8 cellular contexts compared by ENCODE assay signal in genomic region chr6:132780770-132781371, GRCh38. TPM values are rescaled to one million over a fixed set of nuclear protein-coding genes. Genes with fewer than 3 reads are reported as not detected.
A peak's percentile ranks its signal among the peaks of the same experiment; 100 is the strongest.
DNase-seq lines count a peak whose midpoint lies in the region; ATAC-seq, FAIRE-seq and TF ChIP-seq lines count a peak whose summit lies in the region.

No MANE protein-coding gene starts in this region.

- no peaks in the 10 kb centered on the region for H3K9me2 ChIP-seq in neural cell (ENCODE audit: insufficient read depth, low read length)

- FAIRE-seq in HTR-8/SVneo (lab: Jason Lieb, UNC) (no peak), K562 (lab: Jason Lieb, UNC) (no peak)

- POLR2A ChIA-PET in K562 (lab: Yijun Ruan, JAX) = no interaction called here

- no peak overlapping the region for H3K27ac ChIP-seq in K562 (ENCODE audit: extremely low read depth, low read depth, low read length)
- H3K27ac ChIP-seq in neural cell (ENCODE audit: low read length) = no peak overlapping the region

- no peak overlapping the region for H3K9ac ChIP-seq in K562 (ENCODE audit: insufficient read depth in 1 of 2, low read depth in 2 of 2, low read length in 2 of 2)
- H3K9ac ChIP-seq in neural cell (ENCODE audit: low read length) = no peak overlapping the region

- no peak overlapping the region for H2AFZ ChIP-seq in K562 (ENCODE audit: low read depth, low read length)
- no peak overlapping the region for H2AFZ ChIP-seq in neural cell (ENCODE audit: low read depth, low read length)

- BruUV-seq in K562 (replicated peaks; lab: Mats Ljungman, UMichigan) = no TSS peak

- H3K36me3 ChIP-seq in K562 (ENCODE audit: control insufficient read depth, insufficient read depth, low read length) = peaks cover 88% of the 10 kb centered on the region
- no peaks in the 10 kb centered on the region for H3K36me3 ChIP-seq in neural cell (ENCODE audit: insufficient read depth, low read length)

- TF ChIP-seq RAD21 in K562 (CRISPR knock-in tag; conservative IDR thresholded peaks at IDR 0.05 in 1 of 2, IDR thresholded peaks at IDR 0.05 in 1 of 2) = peak in 1 of 2 experiments; percentile 3; a peak in 1 of 4 replicates
- TF ChIP-seq RAD21 in neural cell (conservative IDR thresholded peaks at IDR 0.05) = no peak

- no peaks in the 10 kb centered on the region for H3K27me3 ChIP-seq in K562 (ENCODE audit: control insufficient read depth in 2 of 2, insufficient read depth in 2 of 2, low read length in 2 of 2)
- no peaks in the 10 kb centered on the region for H3K27me3 ChIP-seq in neural cell (ENCODE audit: insufficient read depth, low read depth, low read length)

- WGBS in K562 (ENCODE audit: insufficient coverage, low coverage, missing lambda C conversion rate) = 76% methylated on average over 2 of the region's 2 CpGs

- TF ChIP-seq POLR2A in K562 (conservative IDR thresholded peaks at IDR 0.05) = no peak

- no peaks in the 10 kb centered on the region for H3F3A ChIP-seq in neural cell (ENCODE audit: insufficient read depth, low read length, poor library complexity, severe bottlenecking)

- intact Hi-C loops in K562 (cut with micrococcal nuclease) = no loop called here

- H3K9me3 ChIP-seq in K562 (replicated peaks; ENCODE audit: control insufficient read depth, insufficient read depth, low read depth, low read length) = no peaks in the 10 kb centered on the region
- H3K9me3 ChIP-seq in neural cell (ENCODE audit: low read length) = no peaks in the 10 kb centered on the region

- no peaks in the 10 kb centered on the region; a peak in 1 of 5 replicates for H3K4me1 ChIP-seq in K562 (replicated peaks in 1 of 2; ENCODE audit: control insufficient read depth in 2 of 2, insufficient read depth in 2 of 2, low read length in 2 of 2)

- H3K4me2 ChIP-seq in K562 (ENCODE audit: insufficient read depth, low read length) (no peak overlapping the region), neural cell (ENCODE audit: low read length) (no peak overlapping the region)

- H4K20me1 ChIP-seq in K562 (replicated peaks; ENCODE audit: control insufficient read depth, insufficient read depth, low read length) (no peaks in the 10 kb centered on the region), neural cell (ENCODE audit: insufficient read depth) (no peaks in the 10 kb centered on the region)

- H3K9me1 ChIP-seq in K562 (ENCODE audit: control insufficient read depth, insufficient read depth, low read length) = no peaks in the 10 kb centered on the region

- H3K4me3 ChIP-seq in K562 (no peak overlapping the region), neural cell (ENCODE audit: low read length) (no peak overlapping the region)

- peak; percentile 9 for DNase-seq in GM13977 (ENCODE audit: low spot score)
- peak; percentile 18 for DNase-seq in HTR-8/SVneo (ENCODE audit: insufficient read length, low spot score)
- DNase-seq in K562 (ENCODE audit: extremely low read depth in 1 of 4, low spot score in 3 of 4) = no peak

- peak; percentile 36 for TF ChIP-seq CTCF in GM13977 (IDR thresholded peaks at IDR 0.05; ENCODE audit: extremely low read depth, insufficient read depth, missing control alignments)
- TF ChIP-seq CTCF in K562 (IDR thresholded peaks at IDR 0.05 in 2 of 3, conservative IDR thresholded peaks at IDR 0.05 in 1 of 3; ENCODE audit: insufficient read depth in 2 of 3, low read depth in 1 of 3, low read length in 3 of 3) = peak in 2 of 3 experiments; percentile 4 to 23; a peak in 1 of 6 replicates
- TF ChIP-seq CTCF in neural cell (IDR thresholded peaks at IDR 0.05; ENCODE audit: poor library complexity, severe bottlenecking) = peak; percentile 39

- peak; percentile 72 for ATAC-seq in K562
- no peak for ATAC-seq in HG02973 (IDR thresholded peaks at IDR 0.05; ENCODE audit: unreplicated experiment)
- ATAC-seq in HG03439 (IDR thresholded peaks at IDR 0.05; ENCODE audit: unreplicated experiment) = no peak
- no peak for ATAC-seq in HG02642 (IDR thresholded peaks at IDR 0.05; ENCODE audit: poor library complexity, unreplicated experiment)
- ATAC-seq in GM21423 (IDR thresholded peaks at IDR 0.05; ENCODE audit: unreplicated experiment) = no peak

- H3K79me2 ChIP-seq in K562 (ENCODE audit: control insufficient read depth, insufficient read depth, low read length) (no peaks in the 10 kb centered on the region), neural cell (replicated peaks; ENCODE audit: insufficient read depth, low read length) (no peaks in the 10 kb centered on the region)

- in situ Hi-C loops in GM13977 (cut with MboI; ENCODE audit: low pct_unique_long_range_greater_than_20kb, low sequenced_read_pairs, unreplicated experiment) = no loop called here
- in situ Hi-C loops in K562 (cut with MboI) = no loop called here

- CTCF ChIA-PET in K562 (lab: Yijun Ruan, JAX; ENCODE audit: low intra/inter-chr PET ratio) = interaction anchor here (0.6 kb wide), 2 partner anchors 8 to 19 kb away, joined by 3 read pairs; no protein-coding TSS in a partner anchor

- TF ChIP-seq EP300 in K562 (IDR thresholded peaks at IDR 0.05; ENCODE audit: low read length) (no peak), neural cell (conservative IDR thresholded peaks at IDR 0.05; ENCODE audit: poor library complexity, severe bottlenecking) (no peak)

TF ChIP-seq in neural cell, 6 proteins besides CTCF, POLR2A, EP300 and RAD21 (continues in another document):
- peak; percentile 30 for TF ChIP-seq SMC3 (conservative IDR thresholded peaks at IDR 0.05; ENCODE audit: poor library complexity)
- TF ChIP-seq EZH2 (IDR thresholded peaks at IDR 0.05; ENCODE audit: borderline replicate concordance, insufficient read depth, low read length, poor library complexity, severe bottlenecking) = no peak

RNA-seq across cellular contexts. Expression of gene SLC18B1, which starts 17.6 kb away (rescaled TPM):
- total RNA-seq in K562 (2011; cell fraction: chromatin; rRNA removed; ENCODE audit: low replicate concordance) = 47.9 and 106 TPM in 2 replicates
- 38.9 and 46.3 TPM in 2 replicates for total RNA-seq in K562 (2011; cell fraction: nucleolus; rRNA removed)
- total RNA-seq in K562 (2011; cell fraction: nucleoplasm; rRNA removed) = 71.7 and 73.2 TPM in 2 replicates
- total RNA-seq in K562 (2014; rRNA removed) (26.4 and 28.2 TPM in 2 replicates), K562 (2014; rRNA removed; fragmentation: Illumina TruSeq; extraction: Trizol) (44.7 and 49.6 TPM in 2 replicates), K562 (2015; rRNA removed; fragmentation: Illumina TruSeq; extraction: Trizol) (19.5 and 23.5 TPM in 2 replicates), K562 (2021) (33.2 and 37.5 TPM in 2 replicates)
- polyA plus RNA-seq in K562 (2011; rRNA removed) (25.7 and 49.1 TPM in 2 replicates), K562 (2014; fragmentation: Illumina TruSeq; extraction: Trizol) (35.6 and 41.5 TPM in 2 replicates), K562 (2014; fragmentation: Nextera tagmentation; extraction: Ambion mirVana) (10 to 100 TPM; 10.4 to 14.5 TPM), K562 (2014; rRNA removed) (32.0 and 39.9 TPM in 2 replicates), neural cell (3.5 and 9.0 TPM in 2 replicates)
- 11.0 and 21.9 TPM in 2 replicates for polyA plus RNA-seq in K562 (2011; cell fraction: cytosol; rRNA removed)
- 29.5 and 34.9 TPM in 2 replicates for polyA plus RNA-seq in K562 (2011; cell fraction: nucleus; rRNA removed)
- polyA plus RNA-seq in K562 (2012) = 18.7 and 20.2 TPM in 2 replicates
- 27.6 and 41.0 TPM in 2 replicates for polyA minus RNA-seq in K562 (2011; rRNA and poly(A)+ RNA removed)
- polyA minus RNA-seq in K562 (2011; cell fraction: cytosol; rRNA and poly(A)+ RNA removed) = 7.1 and 12.8 TPM in 2 replicates
- 11.2 and 11.9 TPM in 2 replicates for polyA minus RNA-seq in K562 (2011; cell fraction: nucleus; rRNA and poly(A)+ RNA removed)
- 2.9 and 3.7 TPM in 2 replicates for polyA minus RNA-seq in neural cell

RNA-seq across cellular contexts. Expression of gene VNN2, which starts 23.2 kb away (rescaled TPM):
- total RNA-seq in K562 (2011; cell fraction: chromatin; rRNA removed; ENCODE audit: low replicate concordance) = not detected in 2 replicates
- not detected in 2 replicates for total RNA-seq in K562 (2011; cell fraction: nucleolus; rRNA removed)
- not detected in 2 replicates for total RNA-seq in K562 (2011; cell fraction: nucleoplasm; rRNA removed)
- total RNA-seq in K562 (2014; rRNA removed) = 0.20 TPM in 1 of 2 replicates, not detected in the other
- total RNA-seq in K562 (2014; rRNA removed; fragmentation: Illumina TruSeq; extraction: Trizol) = 0.13 and 0.29 TPM in 2 replicates
- 0.36 and 0.64 TPM in 2 replicates for total RNA-seq in K562 (2015; rRNA removed; fragmentation: Illumina TruSeq; extraction: Trizol)
- total RNA-seq in K562 (2021) = 0.11 and 0.27 TPM in 2 replicates
- 0.08 and 0.20 TPM in 2 replicates for polyA plus RNA-seq in K562 (2011; rRNA removed)
- 0.06 TPM in 1 of 2 replicates, not detected in the other for polyA plus RNA-seq in K562 (2011; cell fraction: cytosol; rRNA removed)
- polyA plus RNA-seq in K562 (2011; cell fraction: nucleus; rRNA removed) = not detected in 2 replicates
- 0.22 and 0.60 TPM in 2 replicates for polyA plus RNA-seq in K562 (2012)
- 0.19 and 0.27 TPM in 2 replicates for polyA plus RNA-seq in K562 (2014; fragmentation: Illumina TruSeq; extraction: Trizol)
- under 1 TPM; 0.21 to 0.34 TPM for polyA plus RNA-seq in K562 (2014; fragmentation: Nextera tagmentation; extraction: Ambion mirVana)
- polyA plus RNA-seq in K562 (2014; rRNA removed) = 0.12 and 1.6 TPM in 2 replicates
- polyA minus RNA-seq in K562 (2011; rRNA and poly(A)+ RNA removed) = not detected in 2 replicates
- not detected in 2 replicates for polyA minus RNA-seq in K562 (2011; cell fraction: cytosol; rRNA and poly(A)+ RNA removed)
- not detected in 2 replicates for polyA minus RNA-seq in K562 (2011; cell fraction: nucleus; rRNA and poly(A)+ RNA removed)
- not detected in 2 replicates for polyA plus RNA-seq in neural cell
- not detected in 2 replicates for polyA minus RNA-seq in neural cell

RNA-seq across cellular contexts. Expression of gene RPS12, which starts 33.5 kb away (rescaled TPM):
- 363 and 458 TPM in 2 replicates for total RNA-seq in K562 (2011; cell fraction: chromatin; rRNA removed; ENCODE audit: low replicate concordance)
- total RNA-seq in K562 (2011; cell fraction: nucleolus; rRNA removed) = 943 and 1,017 TPM in 2 replicates
- 1,246 and 2,729 TPM in 2 replicates for total RNA-seq in K562 (2011; cell fraction: nucleoplasm; rRNA removed)
- 2,497 and 2,891 TPM in 2 replicates for total RNA-seq in K562 (2014; rRNA removed)
- 3,394 and 3,487 TPM in 2 replicates for total RNA-seq in K562 (2014; rRNA removed; fragmentation: Illumina TruSeq; extraction: Trizol)
- 2,347 and 2,541 TPM in 2 replicates for total RNA-seq in K562 (2015; rRNA removed; fragmentation: Illumina TruSeq; extraction: Trizol)
- total RNA-seq in K562 (2021) = 1,973 and 2,048 TPM in 2 replicates
- polyA plus RNA-seq in K562 (2011; rRNA removed) = 5,249 and 6,224 TPM in 2 replicates
- polyA plus RNA-seq in K562 (2011; cell fraction: cytosol; rRNA removed) = 7,336 and 9,426 TPM in 2 replicates
- polyA plus RNA-seq in K562 (2011; cell fraction: nucleus; rRNA removed) = 1,942 and 2,998 TPM in 2 replicates
- 4,153 and 5,760 TPM in 2 replicates for polyA plus RNA-seq in K562 (2012)
- 1,443 and 1,772 TPM in 2 replicates for polyA plus RNA-seq in K562 (2014; fragmentation: Illumina TruSeq; extraction: Trizol)
- polyA plus RNA-seq in K562 (2014; fragmentation: Nextera tagmentation; extraction: Ambion mirVana) = 1,000 to 10,000 TPM; 2,016 to 3,006 TPM
- polyA plus RNA-seq in K562 (2014; rRNA removed) = 2,945 and 3,407 TPM in 2 replicates
- 3,452 and 4,777 TPM in 2 replicates for polyA minus RNA-seq in K562 (2011; rRNA and poly(A)+ RNA removed)
- polyA minus RNA-seq in K562 (2011; cell fraction: cytosol; rRNA and poly(A)+ RNA removed) = 1,188 and 1,495 TPM in 2 replicates
- 441 and 725 TPM in 2 replicates for polyA minus RNA-seq in K562 (2011; cell fraction: nucleus; rRNA and poly(A)+ RNA removed)
- 1,598 and 1,627 TPM in 2 replicates for polyA plus RNA-seq in neural cell
- polyA minus RNA-seq in neural cell = 354 and 476 TPM in 2 replicates

Comparison
In these comparisons a context has a peak if more than half of its experiments do, and no peak if none do; other contexts are left out.
1. DNase-seq: peak in GM13977 (single experiment) and HTR-8/SVneo (single experiment); none in K562 (0 of 4).
2. Peak in every context shown above with its lines, with median percentiles within 50 percentile points of each other: CTCF ChIP-seq.